Comparison of ENCODE assay signal across 8 cellular contexts in genomic region chr16:8959921-8960787, GRCh38. TPM values are rescaled to one million over a fixed set of nuclear protein-coding genes. Genes with fewer than 3 reads are reported as not detected.
A peak's percentile ranks its signal among the peaks of the same experiment; 100 is the strongest.
DNase-seq lines count a peak whose midpoint lies in the region; ATAC-seq lines count a peak whose summit lies in the region.

No MANE protein-coding gene starts in this region.

- WGBS in thymus = 26% methylated on average over 12 of the region's 12 CpGs

- H3K4me1 ChIP-seq in iPS-18a (ENCODE audit: control insufficient read depth, low read depth, low read length) (peaks cover 50% of the 10 kb centered on the region), thymus (ENCODE audit: control insufficient read depth, insufficient read depth, low read length) (peaks cover 53% of the 10 kb centered on the region)

- no peak overlapping the region for H3K9ac ChIP-seq in iPS-18a (ENCODE audit: low read length)

- H3K9me3 Mint-ChIP-seq in activated CD8-positive, alpha-beta T cell treated with anti-CD3 and anti-CD28 coated beads, Interleukin-2, amount 10 ng/mL, durations not matched to agents 7 days and 5 days (ENCODE audit: insufficient read depth) = no peaks in the 10 kb centered on the region

- peaks cover 20% of the 10 kb centered on the region for H3K27me3 ChIP-seq in iPS-18a (ENCODE audit: control insufficient read depth, insufficient read depth, low read length)
- H3K27me3 ChIP-seq in thymus (ENCODE audit: control insufficient read depth, insufficient read depth) = no peaks in the 10 kb centered on the region

- peak; percentile 21 for ATAC-seq in activated CD8-positive, alpha-beta T cell treated with anti-CD3 and anti-CD28 coated beads, Interleukin-2, amount 10 ng/mL, durations not matched to agents 7 days and 5 days
- ATAC-seq in GM21825 (IDR thresholded peaks at IDR 0.05; ENCODE audit: unreplicated experiment) (no peak), HG03139 (IDR thresholded peaks at IDR 0.05; ENCODE audit: unreplicated experiment) (no peak)

- peak; percentile 15 for DNase-seq in stimulated activated CD4-positive, alpha-beta T cell treated with anti-CD3 and anti-CD28 coated beads, Interleukin-4, amount 100 ng/mL, for 24 hours
- no peak for DNase-seq in stimulated activated CD4-positive, alpha-beta T cell treated with anti-CD3 and anti-CD28 coated beads, Interleukin-4, amount 100 ng/mL, for 1 hour
- peak; percentile 44 for DNase-seq in activated CD8-positive, alpha-beta T cell treated with anti-CD3 and anti-CD28 coated beads, Interleukin-2, amount 10 ng/mL, durations not matched to agents 7 days and 5 days
- DNase-seq in retina = no peak

- peaks cover 69% of the 10 kb centered on the region for H3K4me1 Mint-ChIP-seq in activated CD8-positive, alpha-beta T cell treated with anti-CD3 and anti-CD28 coated beads, Interleukin-2, amount 10 ng/mL, durations not matched to agents 7 days and 5 days (ENCODE audit: low read depth)

- H3K4me3 Mint-ChIP-seq in activated CD8-positive, alpha-beta T cell treated with anti-CD3 and anti-CD28 coated beads, Interleukin-2, amount 10 ng/mL, durations not matched to agents 7 days and 5 days = peak overlapping the region; percentile 84

- H3K27ac ChIP-seq in iPS-18a (ENCODE audit: low read length) (no peak overlapping the region), thymus (ENCODE audit: low read depth) (peak overlapping the region; percentile 79)

- H3K36me3 Mint-ChIP-seq in activated CD8-positive, alpha-beta T cell treated with anti-CD3 and anti-CD28 coated beads, Interleukin-2, amount 10 ng/mL, durations not matched to agents 7 days and 5 days (ENCODE audit: low read depth) = peaks cover 14% of the 10 kb centered on the region

- no peaks in the 10 kb centered on the region for H3K9me3 ChIP-seq in iPS-18a (ENCODE audit: control insufficient read depth, low read depth, low read length)
- no peaks in the 10 kb centered on the region for H3K9me3 ChIP-seq in thymus (ENCODE audit: control insufficient read depth)

- H3K36me3 ChIP-seq in iPS-18a (ENCODE audit: control insufficient read depth, low read depth, low read length) (no peaks in the 10 kb centered on the region), thymus (ENCODE audit: control insufficient read depth, insufficient read depth) (peaks cover 4% of the 10 kb centered on the region)

- CTCF ChIA-PET in activated CD8-positive, alpha-beta T cell treated with anti-CD3 and anti-CD28 coated beads, Interleukin-2, amount 10 ng/mL, durations not matched to agents 7 days and 5 days (lab: Charles Lee) = interaction anchor here (1.0 to 5.0 kb wide), 5 partner anchors 23 to 179 kb away, joined by 3 to 23 read pairs (median 5); no protein-coding TSS in a partner anchor

- H3K4me3 ChIP-seq in iPS-18a (ENCODE audit: low read length) (peak overlapping the region; percentile 23), thymus (ENCODE audit: low read length) (peak overlapping the region; percentile 47)

- POLR2A ChIA-PET in activated CD8-positive, alpha-beta T cell treated with anti-CD3 and anti-CD28 coated beads, Interleukin-2, amount 10 ng/mL, durations not matched to agents 7 days and 5 days (lab: Charles Lee) = interaction anchor here (0.9 to 2.7 kb wide), 4 partner anchors 13 to 132 kb away, joined by 3 to 11 read pairs (median 6); partner anchors contain the start of gene HAPSTR1

- H3K27me3 Mint-ChIP-seq in activated CD8-positive, alpha-beta T cell treated with anti-CD3 and anti-CD28 coated beads, Interleukin-2, amount 10 ng/mL, durations not matched to agents 7 days and 5 days (ENCODE audit: low read depth) = no peaks in the 10 kb centered on the region

- peak overlapping the region; percentile 90 for H3K27ac Mint-ChIP-seq in activated CD8-positive, alpha-beta T cell treated with anti-CD3 and anti-CD28 coated beads, Interleukin-2, amount 10 ng/mL, durations not matched to agents 7 days and 5 days

RNA-seq across cellular contexts. Expression of gene USP7, which starts 3.6 kb away (rescaled TPM):
- total RNA-seq in activated CD8-positive, alpha-beta T cell treated with anti-CD3 and anti-CD28 coated beads, Interleukin-2, amount 10 ng/mL, durations not matched to agents 7 days and 5 days = 100 to 1,000 TPM; 134 to 144 TPM
- 58.3 TPM for polyA plus RNA-seq in thymus

Comparison
In these comparisons a context has a peak if more than half of its experiments do, and no peak if none do; other contexts are left out.
1. DNase-seq: peak in stimulated activated CD4-positive, alpha-beta T cell treated with anti-CD3 and anti-CD28 coated beads, Interleukin-4, amount 100 ng/mL, for 24 hours (single experiment) and activated CD8-positive, alpha-beta T cell treated with anti-CD3 and anti-CD28 coated beads, Interleukin-2, amount 10 ng/mL, durations not matched to agents 7 days and 5 days (single experiment); none in stimulated activated CD4-positive, alpha-beta T cell treated with anti-CD3 and anti-CD28 coated beads, Interleukin-4, amount 100 ng/mL, for 1 hour (single experiment) and retina (single experiment).